In the genomic region with DNA sequence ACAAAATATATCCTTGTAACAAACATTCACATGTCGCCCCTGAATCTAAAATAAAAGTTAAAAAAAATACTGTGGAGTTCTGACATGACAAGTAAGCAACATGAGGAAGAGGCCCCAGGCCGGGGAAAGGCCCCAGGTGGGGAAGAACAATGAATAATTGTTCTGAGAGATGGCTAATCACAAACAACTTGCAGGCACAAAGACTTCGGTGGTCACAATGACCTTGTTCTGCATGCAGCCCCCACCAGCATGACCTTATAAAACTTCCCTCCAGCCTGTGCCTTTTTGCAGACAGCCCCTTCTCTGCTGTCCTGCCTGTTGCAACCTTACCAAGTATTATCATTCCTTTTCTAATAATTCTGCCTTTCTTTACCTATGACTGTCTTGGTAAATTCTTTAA, we compare ENCODE assay signal across 35 cellular contexts.
"Had no signal": no experiment of that assay in that cellular context is flagged by ENCODE, and none has a peak within 500 bp of the region (broad histone marks: within the 10 kb centered on the region; RNA-seq: fewer than 3 reads in every experiment).

No MANE protein-coding gene starts in this region.

- H3K36me3 Mint-ChIP-seq: activated CD4-positive, alpha-beta memory T cell treated with anti-CD3 and anti-CD28 coated beads for 36 hours; activated CD8-positive, alpha-beta memory T cell treated with anti-CD3 and anti-CD28 coated beads, Interleukin-2, amount 10 ng/mL, durations not matched to agents 7 days and 5 days; activated naive CD4-positive, alpha-beta T cell treated with anti-CD3 and anti-CD28 coated beads, Interleukin-2, amount 50 U/mL, for 24 hours; activated naive CD8-positive, alpha-beta T cell treated with anti-CD3 and anti-CD28 coated beads for 36 hours had no signal

- ATAC-seq: activated CD4-positive, alpha-beta T cell treated with anti-CD3 and anti-CD28 coated beads for 36 hours; activated CD8-positive, alpha-beta memory T cell treated with anti-CD3 and anti-CD28 coated beads, Interleukin-2, amount 10 ng/mL, durations not matched to agents 7 days and 5 days; activated CD8-positive, alpha-beta T cell treated with anti-CD3 and anti-CD28 coated beads, Interleukin-2, amount 10 ng/mL, durations not matched to agents 7 days and 5 days; activated naive CD8-positive, alpha-beta T cell treated with anti-CD3 and anti-CD28 coated beads, Interleukin-2, amount 50 U/mL, for 24 hours; body of pancreas; effector memory CD8-positive, alpha-beta T cell; gastroesophageal sphincter; heart right ventricle; T-helper 17 cell had no signal

- H3K4me1 Mint-ChIP-seq: activated CD8-positive, alpha-beta memory T cell treated with anti-CD3 and anti-CD28 coated beads, Interleukin-2, amount 10 ng/mL, durations not matched to agents 7 days and 5 days; activated naive CD4-positive, alpha-beta T cell treated with anti-CD3 and anti-CD28 coated beads, Interleukin-2, amount 50 U/mL, for 24 hours; T-helper 17 cell had no signal

- DNase-seq: activated CD4-positive, alpha-beta memory T cell treated with anti-CD3 and anti-CD28 coated beads for 36 hours; activated CD4-positive, alpha-beta T cell treated with anti-CD3 and anti-CD28 coated beads for 36 hours; activated CD4-positive, alpha-beta T cell treated with anti-CD3 and anti-CD28 coated beads, Interleukin-2, amount 10 ng/mL, durations not matched to agents 24 days and 14 days; activated CD4-positive, CD25-positive, alpha-beta regulatory T cell; activated CD4-positive, CD25-positive, alpha-beta regulatory T cell treated with anti-CD3 and anti-CD28 coated beads, Interleukin-2, amount 50 U/mL, for 72 hours; activated CD8-positive, alpha-beta memory T cell treated with anti-CD3 and anti-CD28 coated beads, Interleukin-2, amount 10 ng/mL, durations not matched to agents 7 days and 5 days; activated CD8-positive, alpha-beta memory T cell treated with anti-CD3 and anti-CD28 coated beads, Interleukin-2, amount 50 U/mL, for 4 hours; activated CD8-positive, alpha-beta T cell treated with anti-CD3 and anti-CD28 coated beads, Interleukin-2, amount 10 ng/mL, durations not matched to agents 7 days and 5 days; activated effector memory CD4-positive, alpha-beta T cell treated with anti-CD3 and anti-CD28 coated beads, Interleukin-2, amount 50 U/mL, for 16 hours; activated naive CD4-positive, alpha-beta T cell treated with anti-CD3 and anti-CD28 coated beads for 36 hours; activated naive CD8-positive, alpha-beta T cell treated with anti-CD3 and anti-CD28 coated beads for 36 hours; activated naive CD8-positive, alpha-beta T cell treated with anti-CD3 and anti-CD28 coated beads, Interleukin-2, amount 50 U/mL, for 24 hours; activated T-cell treated with anti-CD3 and anti-CD28 coated beads, Interleukin-2, amount 50 U/mL, for 1 hour; activated T-cell treated with anti-CD3 and anti-CD28 coated beads, Interleukin-2, amount 50 U/mL, for 48 hours; adrenal gland; amygdala; aorta; body of pancreas; caudate nucleus; cortex of kidney; dermis blood vessel endothelial cell; effector CD4-positive, alpha-beta T cell; effector memory CD8-positive, alpha-beta T cell; esophagus squamous epithelium; foreskin melanocyte; heart right ventricle; T-helper 17 cell; T1000; WERI-Rb-1 had no signal

- FAIRE-seq: colon had no signal

- H3K27ac Mint-ChIP-seq: activated CD4-positive, alpha-beta memory T cell treated with anti-CD3 and anti-CD28 coated beads for 36 hours; activated CD4-positive, alpha-beta T cell treated with anti-CD3 and anti-CD28 coated beads for 36 hours; activated CD4-positive, alpha-beta T cell treated with anti-CD3 and anti-CD28 coated beads, Interleukin-2, amount 10 ng/mL, durations not matched to agents 24 days and 14 days; activated CD8-positive, alpha-beta memory T cell treated with anti-CD3 and anti-CD28 coated beads, Interleukin-2, amount 10 ng/mL, durations not matched to agents 7 days and 5 days; activated CD8-positive, alpha-beta T cell treated with anti-CD3 and anti-CD28 coated beads, Interleukin-2, amount 10 ng/mL, durations not matched to agents 7 days and 5 days; activated naive CD4-positive, alpha-beta T cell treated with anti-CD3 and anti-CD28 coated beads for 36 hours; activated naive CD4-positive, alpha-beta T cell treated with anti-CD3 and anti-CD28 coated beads, Interleukin-2, amount 50 U/mL, for 24 hours; activated naive CD8-positive, alpha-beta T cell treated with anti-CD3 and anti-CD28 coated beads for 36 hours; activated naive CD8-positive, alpha-beta T cell treated with anti-CD3 and anti-CD28 coated beads, Interleukin-2, amount 50 U/mL, for 24 hours; activated T-helper 1 cell treated with anti-CD3 and anti-CD28 coated beads, Interleukin-12 subunit alpha, Interleukin-12 subunit beta, Interleukin-2, Interleukin-4 antibody, amounts not matched to agents 30 ng/mL and 10 ng/mL and 1 ng/mL, durations not matched to agents 14 hours and 24 hours and 36 hours; activated T-helper 2 cell treated with anti-CD3 and anti-CD28 coated beads, Interferon-gamma antibody, Interleukin-2, Interleukin-4, amounts not matched to agents 10 μg/mL and 5 μg/mL and 100 μg/mL, durations not matched to agents 14 hours and 24 hours and 36 hours; effector memory CD8-positive, alpha-beta T cell; T-helper 17 cell; T-helper 2 cell treated with Interferon-gamma antibody and Interleukin-4, amounts not matched to agents 5 μg/mL and 100 μg/mL, for 36 hours had no signal

- H3K27me3 Mint-ChIP-seq: activated naive CD8-positive, alpha-beta T cell treated with anti-CD3 and anti-CD28 coated beads for 36 hours had no signal

- H3K4me3 Mint-ChIP-seq: activated CD4-positive, alpha-beta memory T cell treated with anti-CD3 and anti-CD28 coated beads for 36 hours; activated CD4-positive, alpha-beta T cell treated with anti-CD3 and anti-CD28 coated beads for 36 hours; activated CD4-positive, alpha-beta T cell treated with anti-CD3 and anti-CD28 coated beads, Interleukin-2, amount 10 ng/mL, durations not matched to agents 24 days and 14 days; activated CD8-positive, alpha-beta memory T cell treated with anti-CD3 and anti-CD28 coated beads, Interleukin-2, amount 10 ng/mL, durations not matched to agents 7 days and 5 days; activated CD8-positive, alpha-beta T cell treated with anti-CD3 and anti-CD28 coated beads, Interleukin-2, amount 10 ng/mL, durations not matched to agents 7 days and 5 days; activated naive CD4-positive, alpha-beta T cell treated with anti-CD3 and anti-CD28 coated beads for 36 hours; activated naive CD4-positive, alpha-beta T cell treated with anti-CD3 and anti-CD28 coated beads, Interleukin-2, amount 50 U/mL, for 24 hours; activated naive CD8-positive, alpha-beta T cell treated with anti-CD3 and anti-CD28 coated beads for 36 hours; activated naive CD8-positive, alpha-beta T cell treated with anti-CD3 and anti-CD28 coated beads, Interleukin-2, amount 50 U/mL, for 24 hours; activated T-helper 1 cell treated with anti-CD3 and anti-CD28 coated beads, Interleukin-12 subunit alpha, Interleukin-12 subunit beta, Interleukin-2, Interleukin-4 antibody, amounts not matched to agents 30 ng/mL and 10 ng/mL and 1 ng/mL, durations not matched to agents 14 hours and 24 hours and 36 hours; effector memory CD8-positive, alpha-beta T cell; T-helper 17 cell; T-helper 2 cell treated with Interferon-gamma antibody and Interleukin-4, amounts not matched to agents 5 μg/mL and 100 μg/mL, for 36 hours had no signal

- H3K9me3 Mint-ChIP-seq: activated naive CD8-positive, alpha-beta T cell treated with anti-CD3 and anti-CD28 coated beads for 36 hours; activated T-helper 1 cell treated with anti-CD3 and anti-CD28 coated beads, Interleukin-12 subunit alpha, Interleukin-12 subunit beta, Interleukin-2, Interleukin-4 antibody, amounts not matched to agents 30 ng/mL and 10 ng/mL and 1 ng/mL, durations not matched to agents 14 hours and 24 hours and 36 hours; effector memory CD8-positive, alpha-beta T cell had no signal
